Comparison of ENCODE assay signal across 11 cellular contexts in genomic region chr7:17239683-17240521, GRCh38. TPM values are rescaled to one million over a fixed set of nuclear protein-coding genes. Genes with fewer than 3 reads are reported as not detected.
A peak's percentile ranks its signal among the peaks of the same experiment; 100 is the strongest.
DNase-seq lines count a peak whose midpoint lies in the region; ATAC-seq, FAIRE-seq and TF ChIP-seq lines count a peak whose summit lies in the region.
"Had no signal": no experiment of that assay in that cellular context is flagged by ENCODE, and none has a peak within 500 bp of the region (broad histone marks: within the 10 kb centered on the region; RNA-seq: fewer than 3 reads in every experiment).

No MANE protein-coding gene starts in this region.

- TF ChIP-seq CTCF in astrocyte of the spinal cord (IDR thresholded peaks at IDR 0.05; ENCODE audit: low read depth, low read length) (no peak), left lung (IDR thresholded peaks at IDR 0.05) (no peak)

- H3K27ac ChIP-seq in left lung: no peak overlapping the region
- H3K27ac ChIP-seq: parathyroid adenoma, Peyer's patch had no signal

- no peaks in the 10 kb centered on the region for H3K9me3 ChIP-seq in left lung
- H3K9me3 ChIP-seq: Peyer's patch had no signal

- in situ Hi-C loops in ACHN (cut with HindIII; ENCODE audit: low pct_ligation_motif_present, low pct_unique_long_range_greater_than_20kb, low sequenced_read_pairs): no loop called here
- in situ Hi-C loops in astrocyte of the spinal cord (cut with HindIII; ENCODE audit: low sequenced_read_pairs): no loop called here

- H3K36me3 ChIP-seq in left lung: no peaks in the 10 kb centered on the region
- H3K36me3 ChIP-seq: Peyer's patch had no signal

- DNase-seq in ACHN (peak; percentile 39), HTR-8/SVneo (ENCODE audit: insufficient read length, low spot score) (peak; percentile 30), astrocyte of the spinal cord (ENCODE audit: low read depth, low spot score) (peak; percentile 56), left lung (no peak), left colon (no peak), NCI-H1092 (lab: John Stamatoyannopoulos, UW) (no peak), NCI-H2171 treated with DMSO at 0.1 percent for 48 hours (lab: John Stamatoyannopoulos, UW) (no peak)
- DNase-seq: Peyer's patch had no signal

- H3K4me3 ChIP-seq in astrocyte of the spinal cord (ENCODE audit: low read depth, low read length): no peak overlapping the region
- H3K4me3 ChIP-seq in left lung: no peak overlapping the region
- H3K4me3 ChIP-seq: Peyer's patch had no signal

- no peak for FAIRE-seq in HTR-8/SVneo (lab: Jason Lieb, UNC)
- FAIRE-seq: TTC549 had no signal

- intact Hi-C loops in left lung (cut with DNase I): no loop called here
- intact Hi-C loops in left colon (cut with DNase I, micrococcal nuclease): no loop called here

- H3K27me3 ChIP-seq in left lung: no peaks in the 10 kb centered on the region
- H3K27me3 ChIP-seq: Peyer's patch had no signal

- ATAC-seq in left lung: peak; percentile 87
- no peak for ATAC-seq in left colon
- ATAC-seq in HG02588 (IDR thresholded peaks at IDR 0.05; ENCODE audit: unreplicated experiment): no peak

- peaks cover 0 to 2% of the 10 kb centered on the region in 2 donors for H3K4me1 ChIP-seq in left lung
- H3K4me1 ChIP-seq: parathyroid adenoma, Peyer's patch had no signal

RNA-seq across cellular contexts. Expression of gene AHR, which starts 58.5 kb away (rescaled TPM):
- 100 to 1,000 TPM; 163 to 200 TPM for total RNA-seq in left lung
- total RNA-seq in left colon: 10 to 100 TPM; 33.0 to 38.4 TPM

Comparison
In these comparisons a context has a peak if more than half of its experiments do, and no peak if none do; other contexts are left out.
1. DNase-seq: peak in ACHN (single experiment), HTR-8/SVneo (single experiment) and astrocyte of the spinal cord (single experiment); none in left lung (0 of 2), left colon (0 of 2), NCI-H1092 (single experiment) and NCI-H2171 treated with DMSO at 0.1 percent for 48 hours (single experiment).
2. RNA of gene AHR, which starts 58.5 kb away (total RNA-seq): 163 to 200 TPM in left lung; 33.0 to 38.4 TPM in left colon; every median in the first group is over 4 times any median in the second.